ENCODE assay signal across 1 cellular context in the genomic region with DNA sequence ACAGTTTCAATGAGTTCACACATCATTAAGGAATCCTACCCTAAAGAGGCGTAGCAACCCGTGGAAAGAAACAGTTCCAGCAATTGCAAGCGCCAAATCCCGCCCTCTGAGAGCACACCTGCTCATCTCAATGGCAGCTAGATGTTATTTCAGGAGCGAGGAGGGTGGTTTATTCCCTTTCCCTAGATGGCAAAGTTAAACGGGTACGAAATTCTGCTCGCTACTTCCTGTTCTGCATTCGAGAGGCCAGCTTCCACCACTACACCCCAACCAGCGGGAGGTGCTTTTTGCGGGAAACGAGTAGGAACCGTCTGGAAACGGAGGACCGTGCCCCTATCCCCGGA.
TF ChIP-seq lines count a peak whose summit lies in the region.

No MANE protein-coding gene starts in this region.

TF ChIP-seq in GM12878, 131 proteins besides CTCF, POLR2A, EP300 and RAD21:
- TF ChIP-seq IKZF2 (IDR thresholded peaks at IDR 0.05): peak in 1 of 2 experiments; percentile 34; a peak in 1 of 4 replicates
- no peak for TF ChIP-seq ATF7 (IDR thresholded peaks at IDR 0.05; ENCODE audit: low read depth)
- 0 out of 2 replicates have a peak, but pooled peaks have one; percentile 29 for TF ChIP-seq TCF12 (IDR thresholded peaks at IDR 0.05; ENCODE audit: low read depth, low read length)
- TF ChIP-seq YY1 (IDR thresholded peaks at IDR 0.05; ENCODE audit: low read depth, low read length): 0 out of 2 replicates have a peak, but pooled peaks have one; percentile 17
